In genomic region chr5:73822989-73823339, GRCh38 we compare ENCODE assay signal across 11 cellular contexts.
A peak's percentile ranks its signal among the peaks of the same experiment; 100 is the strongest.
DNase-seq lines count a peak whose midpoint lies in the region; ATAC-seq, FAIRE-seq and TF ChIP-seq lines count a peak whose summit lies in the region.
"Had no signal": no experiment of that assay in that cellular context is flagged by ENCODE, and none has a peak within 500 bp of the region (broad histone marks: within the 10 kb centered on the region; RNA-seq: fewer than 3 reads in every experiment).

No MANE protein-coding gene starts in this region.

- no peak overlapping the region for H3K4me3 Mint-ChIP-seq in type B pancreatic cell
- no peak overlapping the region for H3K4me3 Mint-ChIP-seq in stimulated activated naive B cell treated with anti-CD40 and anti-IgM and Interleukin-4, amounts not matched to agents 10 μg/mL and 1 μg/mL and 100 μg/mL, for 72 hours
- H3K4me3 Mint-ChIP-seq: neural progenitor cell had no signal

- H3K27me3 Mint-ChIP-seq in type B pancreatic cell, result no peaks in the 10 kb centered on the region
- peaks cover 0 to 12% of the 10 kb centered on the region in 2 donors for H3K27me3 Mint-ChIP-seq in stimulated activated naive B cell treated with anti-CD40 and anti-IgM and Interleukin-4, amounts not matched to agents 10 μg/mL and 1 μg/mL and 100 μg/mL, for 72 hours

- H3K27ac Mint-ChIP-seq in type B pancreatic cell, result peak overlapping the region; percentile 77
- no peak overlapping the region for H3K27ac Mint-ChIP-seq in stimulated activated naive B cell treated with anti-CD40 and anti-IgM and Interleukin-4, amounts not matched to agents 10 μg/mL and 1 μg/mL and 100 μg/mL, for 72 hours
- H3K27ac Mint-ChIP-seq: neural progenitor cell had no signal

- no peaks in the 10 kb centered on the region for H3K9me3 Mint-ChIP-seq in type B pancreatic cell
- H3K9me3 Mint-ChIP-seq in stimulated activated naive B cell treated with anti-CD40 and anti-IgM and Interleukin-4, amounts not matched to agents 10 μg/mL and 1 μg/mL and 100 μg/mL, for 72 hours, result no peaks in the 10 kb centered on the region
- H3K9me3 Mint-ChIP-seq: neural progenitor cell had no signal

- peak in 2 of 3 experiments; percentile 17 to 62 for DNase-seq in NCI-H1417 (lab: John Stamatoyannopoulos, UW)
- DNase-seq in NCI-H1417 treated with DMSO at 0.1 percent for 48 hours (lab: John Stamatoyannopoulos, UW), result no peak
- peak; percentile 49 for DNase-seq in RCC 7860 (ENCODE audit: low spot score)
- no peak for DNase-seq in type B pancreatic cell (ENCODE audit: extremely low spot score, unreplicated experiment)
- DNase-seq in stimulated activated naive B cell treated with anti-CD40 and anti-IgM and Interleukin-4, amounts not matched to agents 10 μg/mL and 1 μg/mL and 100 μg/mL, for 72 hours, result no peak
- DNase-seq in activated T-cell treated with anti-CD3 and anti-CD28 coated beads for 4 hours, result no peak
- no peak for DNase-seq in iPS-NIHi7 (ENCODE audit: extremely low spot score)
- DNase-seq: NCI-H1048 had no signal

- H3K36me3 Mint-ChIP-seq in type B pancreatic cell, result peaks cover 8% of the 10 kb centered on the region
- H3K36me3 Mint-ChIP-seq in stimulated activated naive B cell treated with anti-CD40 and anti-IgM and Interleukin-4, amounts not matched to agents 10 μg/mL and 1 μg/mL and 100 μg/mL, for 72 hours, result no peaks in the 10 kb centered on the region
- H3K36me3 Mint-ChIP-seq: neural progenitor cell had no signal

- FAIRE-seq in RCC 7860 (lab: Jason Lieb, UNC) (peak; percentile 5), islet of Langerhans (lab: Jason Lieb, UNC) (peak; percentile 94)
- FAIRE-seq: GM18507 had no signal

- H3K4me1 Mint-ChIP-seq in type B pancreatic cell (ENCODE audit: unreplicated experiment), result peaks cover 13% of the 10 kb centered on the region
- no peaks in the 10 kb centered on the region for H3K4me1 Mint-ChIP-seq in stimulated activated naive B cell treated with anti-CD40 and anti-IgM and Interleukin-4, amounts not matched to agents 10 μg/mL and 1 μg/mL and 100 μg/mL, for 72 hours

- no peak for TF ChIP-seq CTCF in type B pancreatic cell (conservative IDR thresholded peaks at IDR 0.05)

- no peak for ATAC-seq in stimulated activated naive B cell treated with anti-CD40 and anti-IgM and Interleukin-4, amounts not matched to agents 10 μg/mL and 1 μg/mL and 100 μg/mL, for 72 hours (replicated peaks)

Comparison
In these comparisons a context has a peak if more than half of its experiments do, and no peak if none do; other contexts are left out.
1. DNase-seq: peak in NCI-H1417 (2 of 3) and RCC 7860 (single experiment); none in NCI-H1417 treated with DMSO at 0.1 percent for 48 hours (single experiment), type B pancreatic cell (single experiment), stimulated activated naive B cell treated with anti-CD40 and anti-IgM and Interleukin-4, amounts not matched to agents 10 μg/mL and 1 μg/mL and 100 μg/mL, for 72 hours (single experiment), activated T-cell treated with anti-CD3 and anti-CD28 coated beads for 4 hours (single experiment) and iPS-NIHi7 (single experiment).